1 cellular context compared by ENCODE assay signal in genomic region chr1:1234180-1234808, GRCh38.
TF ChIP-seq lines count a peak whose summit lies in the region.

No MANE protein-coding gene starts in this region.

TF ChIP-seq in HepG2, 621 proteins besides CTCF, POLR2A, EP300 and RAD21:
- TF ChIP-seq ZNF501 (CRISPR knock-in tag; IDR thresholded peaks at IDR 0.05) (0 out of 2 replicates have a peak, but pooled peaks have one; percentile 7), SATB2 (CRISPR knock-in tag; IDR thresholded peaks at IDR 0.05) (no peak), RBFOX2 (IDR thresholded peaks at IDR 0.05; ENCODE audit: low read depth, low read length) (peak; percentile 47), ZFP91 (CRISPR knock-in tag; IDR thresholded peaks at IDR 0.05; ENCODE audit: borderline replicate concordance) (0 out of 2 replicates have a peak, but pooled peaks have one; percentile 4), CEBPG (CRISPR knock-in tag; IDR thresholded peaks at IDR 0.05) (no peak), ZNF792 (CRISPR knock-in tag; IDR thresholded peaks at IDR 0.05) (no peak), SOX13 (IDR thresholded peaks at IDR 0.05) (no peak), SOX13 (CRISPR knock-in tag; conservative IDR thresholded peaks at IDR 0.05 in 1 of 2, IDR thresholded peaks at IDR 0.05 in 1 of 2) (no peak), ZNF589 (CRISPR knock-in tag; conservative IDR thresholded peaks at IDR 0.05) (0 out of 2 replicates have a peak, but pooled peaks have one; percentile 25), ZC3H13 (CRISPR knock-in tag; IDR thresholded peaks at IDR 0.05) (peak; percentile 82; the same call in 1 of the 2 replicates), AGO2 (optimal IDR thresholded peaks at IDR 0.05; ENCODE audit: low read depth, low read length) (peak; percentile 86)
